12 cellular contexts compared by ENCODE assay signal in genomic region chr19:36041831-36042230, GRCh38. TPM values are rescaled to one million over a fixed set of nuclear protein-coding genes. Genes with fewer than 3 reads are reported as not detected.
DNase-seq lines count a peak whose midpoint lies in the region; ATAC-seq and TF ChIP-seq lines count a peak whose summit lies in the region.
"Had no signal": no experiment of that assay in that cellular context is flagged by ENCODE, and none has a peak within 500 bp of the region (broad histone marks: within the 10 kb centered on the region; RNA-seq: fewer than 3 reads in every experiment).

No MANE protein-coding gene starts in this region.

- peak; percentile 8 to 97 for DNase-seq in cardiac muscle cell (ENCODE audit: low read depth in 1 of 2, low spot score in 1 of 2)
- no peak for DNase-seq in left ventricle myocardium inferior
- no peak for DNase-seq in endothelial cell (ENCODE audit: low spot score)
- no peak for DNase-seq in mesothelial cell of epicardium (ENCODE audit: low spot score in 2 of 2, unreplicated experiment in 2 of 2)
- no peak for DNase-seq in COR-L47 (lab: John Stamatoyannopoulos, UW)
- no peak for DNase-seq in NCI-H345 (lab: John Stamatoyannopoulos, UW)
- DNase-seq: midbrain, OCI-M1 had no signal

- H3K4me1 Mint-ChIP-seq in endothelial cell (ENCODE audit: unreplicated experiment) (peaks cover 23% of the 10 kb centered on the region), mesothelial cell of epicardium (peaks cover 20% of the 10 kb centered on the region)

- no peaks in the 10 kb centered on the region for H3K27me3 ChIP-seq in cardiac muscle cell
- no peaks in the 10 kb centered on the region for H3K27me3 ChIP-seq in left ventricle myocardium inferior (ENCODE audit: low read depth)

- no peaks in the 10 kb centered on the region for H3K9me3 ChIP-seq in cardiac muscle cell (ENCODE audit: low read depth)
- no peaks in the 10 kb centered on the region for H3K9me3 ChIP-seq in left ventricle myocardium inferior (replicated peaks)

- ATAC-seq in GM19397 (IDR thresholded peaks at IDR 0.05; ENCODE audit: unreplicated experiment) (no peak), GM18907 (IDR thresholded peaks at IDR 0.05; ENCODE audit: unreplicated experiment) (no peak)

- H3K27ac Mint-ChIP-seq in endothelial cell (ENCODE audit: unreplicated experiment) (peak overlapping the region; percentile 42), mesothelial cell of epicardium (peak overlapping the region; percentile 90)

- no peak for TF ChIP-seq CTCF in cardiac muscle cell (IDR thresholded peaks at IDR 0.05; ENCODE audit: low read depth, low read length)
- no peak for TF ChIP-seq CTCF in left ventricle myocardium inferior (IDR thresholded peaks at IDR 0.05; ENCODE audit: borderline replicate concordance)
- no peak for TF ChIP-seq CTCF in endothelial cell (IDR thresholded peaks at IDR 0.05; ENCODE audit: unreplicated experiment)
- no peak for TF ChIP-seq CTCF in mesothelial cell of epicardium (IDR thresholded peaks at IDR 0.05; ENCODE audit: unreplicated experiment)

- H3K4me1 ChIP-seq in cardiac muscle cell (ENCODE audit: low read depth) (no peaks in the 10 kb centered on the region), left ventricle myocardium inferior (peaks cover 5% of the 10 kb centered on the region)

- no peak overlapping the region for H3K4me3 Mint-ChIP-seq in endothelial cell (ENCODE audit: unreplicated experiment)
- no peak overlapping the region for H3K4me3 Mint-ChIP-seq in mesothelial cell of epicardium

- H3K27ac ChIP-seq in cardiac muscle cell (peak overlapping the region; percentile 5), left ventricle myocardium inferior (replicated peaks) (no peak overlapping the region)
- H3K27ac ChIP-seq: C4-2B had no signal

- H3K4me3 ChIP-seq in cardiac muscle cell (no peak overlapping the region), left ventricle myocardium inferior (no peak overlapping the region)
- H3K4me3 ChIP-seq: coronary artery had no signal

- H3K9me3 Mint-ChIP-seq in endothelial cell (ENCODE audit: unreplicated experiment) (no peaks in the 10 kb centered on the region), mesothelial cell of epicardium (peaks cover 6% of the 10 kb centered on the region)

- peaks cover 18% of the 10 kb centered on the region for H3K36me3 Mint-ChIP-seq in endothelial cell (ENCODE audit: low read depth, unreplicated experiment)
- H3K36me3 Mint-ChIP-seq in mesothelial cell of epicardium = peaks cover 15% of the 10 kb centered on the region

- peaks cover 2% of the 10 kb centered on the region for H3K27me3 Mint-ChIP-seq in endothelial cell (ENCODE audit: unreplicated experiment)
- H3K27me3 Mint-ChIP-seq in mesothelial cell of epicardium (ENCODE audit: low read depth) = no peaks in the 10 kb centered on the region

- intact Hi-C loops in left ventricle myocardium inferior (cut with micrococcal nuclease) = no loop called here

- H3K36me3 ChIP-seq in cardiac muscle cell (no peaks in the 10 kb centered on the region), left ventricle myocardium inferior (peaks cover 14% of the 10 kb centered on the region)

RNA-seq across cellular contexts. Expression of gene CLIP3, which starts 9.2 kb away (rescaled TPM):
- 7.1 and 10.9 TPM in 2 replicates for total RNA-seq in cardiac muscle cell
- 18.9 and 26.4 TPM in 2 replicates for polyA plus RNA-seq in cardiac muscle cell
- 5.4 TPM for total RNA-seq in left ventricle myocardium inferior
- total RNA-seq in endothelial cell (ENCODE audit: unreplicated experiment) = 94.8 TPM
- 58.5 to 59.0 TPM (median 59.0 TPM) in 3 replicates for total RNA-seq in mesothelial cell of epicardium

RNA-seq across cellular contexts. Expression of gene THAP8, which starts 12.3 kb away (rescaled TPM):
- 18.9 and 37.0 TPM in 2 replicates for total RNA-seq in cardiac muscle cell
- polyA plus RNA-seq in cardiac muscle cell = 24.8 and 32.5 TPM in 2 replicates
- 4.2 TPM for total RNA-seq in left ventricle myocardium inferior
- total RNA-seq in endothelial cell (ENCODE audit: unreplicated experiment) = 6.7 TPM
- total RNA-seq in mesothelial cell of epicardium = 8.9 to 9.7 TPM (median 9.2 TPM) in 3 replicates

RNA-seq across cellular contexts. Expression of gene WDR62, which starts 12.9 kb away (rescaled TPM):
- 3.9 and 13.4 TPM in 2 replicates for total RNA-seq in cardiac muscle cell
- 2.1 and 9.1 TPM in 2 replicates for polyA plus RNA-seq in cardiac muscle cell
- total RNA-seq in left ventricle myocardium inferior = 17.7 TPM
- 8.5 TPM for total RNA-seq in endothelial cell (ENCODE audit: unreplicated experiment)
- 5.1 to 7.1 TPM (median 5.9 TPM) in 3 replicates for total RNA-seq in mesothelial cell of epicardium

RNA-seq across cellular contexts. Expression of gene ALKBH6, which starts 27.8 kb away (rescaled TPM):
- total RNA-seq in cardiac muscle cell (52.2 and 79.0 TPM in 2 replicates), left ventricle myocardium inferior (11.8 TPM), endothelial cell (ENCODE audit: unreplicated experiment) (27.3 TPM), mesothelial cell of epicardium (26.3 to 28.9 TPM (median 28.7 TPM) in 3 replicates)
- 39.6 and 66.9 TPM in 2 replicates for polyA plus RNA-seq in cardiac muscle cell

RNA-seq across cellular contexts. Expression of gene SYNE4, which starts 33.2 kb away (rescaled TPM):
- total RNA-seq in cardiac muscle cell (6.2 and 6.3 TPM in 2 replicates), left ventricle myocardium inferior (0.58 TPM), endothelial cell (ENCODE audit: unreplicated experiment) (4.5 TPM), mesothelial cell of epicardium (16.8 to 17.0 TPM (median 17.0 TPM) in 3 replicates)
- 8.7 and 11.4 TPM in 2 replicates for polyA plus RNA-seq in cardiac muscle cell

Comparison
In these comparisons a context has a peak if more than half of its experiments do, and no peak if none do; other contexts are left out.
1. DNase-seq: peak in cardiac muscle cell (2 of 2); none in left ventricle myocardium inferior (single experiment), endothelial cell (single experiment), mesothelial cell of epicardium (0 of 2), COR-L47 (single experiment) and NCI-H345 (single experiment).